ENCODE assay signal across 1 cellular context in the genomic region with DNA sequence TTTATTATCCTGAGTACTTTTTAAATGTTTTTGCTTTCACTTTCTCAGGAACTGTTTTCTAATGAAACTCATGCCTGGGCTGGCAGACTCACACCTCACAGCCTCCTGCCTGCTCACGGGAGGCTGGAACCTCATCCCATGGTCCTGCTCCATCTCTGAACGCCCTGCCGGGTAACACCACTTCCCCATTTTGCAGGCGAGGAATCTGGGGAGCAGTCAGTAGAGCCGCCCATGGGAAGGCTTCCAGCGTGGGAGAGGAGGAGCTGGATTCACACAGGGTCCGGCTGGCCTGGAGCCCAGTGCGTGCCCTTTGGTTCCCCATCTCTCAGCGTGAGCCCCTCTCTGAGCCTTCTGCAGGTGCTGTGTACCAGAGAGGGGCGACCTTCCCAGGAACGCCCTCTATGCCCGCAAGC.
TF ChIP-seq lines count a peak whose summit lies in the region.

No MANE protein-coding gene starts in this region.

TF ChIP-seq in HEK293T, 16 proteins besides CTCF, POLR2A, EP300 and RAD21 (continued from another document):
- TF ChIP-seq FOXK2 (IDR thresholded peaks at IDR 0.05) (no peak), NFRKB (IDR thresholded peaks at IDR 0.05) (no peak), SUZ12 (IDR thresholded peaks at IDR 0.05) (no peak), FOXA1 (IDR thresholded peaks at IDR 0.05) (no peak)
TF ChIP-seq in HEK293T: peak in this region for 0.
